8 cellular contexts compared by ENCODE assay signal in the genomic region with DNA sequence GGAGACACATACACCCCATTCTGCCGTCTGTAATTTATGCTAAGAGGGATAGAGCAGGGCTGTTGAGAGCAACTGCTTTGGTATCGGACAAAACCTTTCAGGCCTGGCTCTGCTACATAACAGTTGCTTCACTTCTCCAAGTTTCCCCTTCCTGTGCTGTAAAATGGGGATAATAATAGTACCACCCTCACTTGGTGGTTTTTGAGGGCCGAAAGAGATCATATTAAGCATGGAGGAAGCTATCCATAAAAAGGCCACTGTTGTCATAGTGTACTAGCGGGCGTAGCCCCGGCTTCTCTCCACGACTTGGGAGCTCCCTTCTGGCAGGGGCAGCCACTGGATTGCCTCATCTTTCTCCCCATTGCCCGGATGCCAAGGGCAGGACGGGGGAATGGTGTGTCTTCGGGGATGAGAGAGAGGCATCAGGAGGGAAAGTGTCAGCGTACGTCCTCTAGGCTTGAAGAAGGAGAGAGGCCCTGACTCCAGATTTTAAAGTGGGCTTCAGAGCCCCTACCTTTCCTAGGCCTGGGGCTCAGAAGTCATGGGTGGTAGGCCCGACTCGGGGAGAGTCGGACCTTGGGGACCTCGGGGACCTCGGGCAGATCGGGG. TPM values are rescaled to one million over a fixed set of nuclear protein-coding genes. Genes with fewer than 3 reads are reported as not detected.
DNase-seq lines count a peak whose midpoint lies in the region; ATAC-seq and TF ChIP-seq lines count a peak whose summit lies in the region.

No MANE protein-coding gene starts in this region.

- H3K4me1 ChIP-seq in thyroid gland = peaks cover 44 to 63% of the 10 kb centered on the region in 2 donors

- peaks cover 7% of the 10 kb centered on the region for H3K27me3 Mint-ChIP-seq in activated CD8-positive, alpha-beta memory T cell treated with anti-CD3 and anti-CD28 coated beads, Interleukin-2, amount 10 ng/mL, durations not matched to agents 7 days and 5 days
- no peaks in the 10 kb centered on the region for H3K27me3 Mint-ChIP-seq in activated naive CD8-positive, alpha-beta T cell

- peaks cover 12% of the 10 kb centered on the region for H3K4me1 Mint-ChIP-seq in activated CD8-positive, alpha-beta memory T cell treated with anti-CD3 and anti-CD28 coated beads, Interleukin-2, amount 10 ng/mL, durations not matched to agents 7 days and 5 days
- peaks cover 24% of the 10 kb centered on the region for H3K4me1 Mint-ChIP-seq in activated naive CD8-positive, alpha-beta T cell (ENCODE audit: low read depth)

- ATAC-seq in activated CD8-positive, alpha-beta memory T cell treated with anti-CD3 and anti-CD28 coated beads, Interleukin-2, amount 10 ng/mL, durations not matched to agents 7 days and 5 days = no peak
- ATAC-seq in GM19324 (IDR thresholded peaks at IDR 0.05; ENCODE audit: low FRiP score, unreplicated experiment) = no peak
- no peak for ATAC-seq in GM18870 (IDR thresholded peaks at IDR 0.05; ENCODE audit: unreplicated experiment)

- H3K4me3 ChIP-seq in thyroid gland (replicated peaks in 1 of 3) = no peak overlapping the region

- H3K27me3 ChIP-seq in layer of hippocampus (ENCODE audit: control insufficient read depth, insufficient read depth, low read length) = no peaks in the 10 kb centered on the region
- no peaks in the 10 kb centered on the region for H3K27me3 ChIP-seq in thyroid gland

- H3K36me3 Mint-ChIP-seq in activated CD8-positive, alpha-beta memory T cell treated with anti-CD3 and anti-CD28 coated beads, Interleukin-2, amount 10 ng/mL, durations not matched to agents 7 days and 5 days = no peaks in the 10 kb centered on the region
- H3K36me3 Mint-ChIP-seq in activated naive CD8-positive, alpha-beta T cell = peaks cover 2% of the 10 kb centered on the region

- H3K27ac Mint-ChIP-seq in activated CD8-positive, alpha-beta memory T cell treated with anti-CD3 and anti-CD28 coated beads, Interleukin-2, amount 10 ng/mL, durations not matched to agents 7 days and 5 days = no peak overlapping the region
- H3K27ac Mint-ChIP-seq in activated naive CD8-positive, alpha-beta T cell = peak overlapping the region; percentile 93

- DNase-seq in activated CD8-positive, alpha-beta memory T cell treated with anti-CD3 and anti-CD28 coated beads, Interleukin-2, amount 10 ng/mL, durations not matched to agents 7 days and 5 days = no peak
- no peak for DNase-seq in activated CD8-positive, alpha-beta memory T cell treated with anti-CD3 and anti-CD28 coated beads for 24 hours
- no peak for DNase-seq in thyroid gland
- no peak for DNase-seq in DMS79 (lab: John Stamatoyannopoulos, UW)

- intact Hi-C loops in thyroid gland (cut with DNase I) = no loop called here

- no peak for TF ChIP-seq CTCF in thyroid gland (IDR thresholded peaks at IDR 0.05)

- no peaks in the 10 kb centered on the region for H3K9me3 ChIP-seq in thyroid gland

- no peak for TF ChIP-seq POLR2A in thyroid gland (IDR thresholded peaks at IDR 0.05)

- H3K9me3 Mint-ChIP-seq in activated CD8-positive, alpha-beta memory T cell treated with anti-CD3 and anti-CD28 coated beads, Interleukin-2, amount 10 ng/mL, durations not matched to agents 7 days and 5 days (ENCODE audit: low read depth) = no peaks in the 10 kb centered on the region
- no peaks in the 10 kb centered on the region for H3K9me3 Mint-ChIP-seq in activated naive CD8-positive, alpha-beta T cell (ENCODE audit: low read depth)

- peak overlapping the region; percentile 85 for H3K4me3 Mint-ChIP-seq in activated CD8-positive, alpha-beta memory T cell treated with anti-CD3 and anti-CD28 coated beads, Interleukin-2, amount 10 ng/mL, durations not matched to agents 7 days and 5 days
- H3K4me3 Mint-ChIP-seq in activated naive CD8-positive, alpha-beta T cell = peak overlapping the region; percentile 95

- no peaks in the 10 kb centered on the region for H3K36me3 ChIP-seq in thyroid gland

- H3K27ac ChIP-seq in layer of hippocampus (ENCODE audit: low read depth, low read length) (peak overlapping the region; percentile 27), thyroid gland (peak overlapping the region in 2 of 3 donors; percentile 37 to 56)

- CTCF ChIA-PET in activated CD8-positive, alpha-beta memory T cell treated with anti-CD3 and anti-CD28 coated beads, Interleukin-2, amount 10 ng/mL, durations not matched to agents 7 days and 5 days (lab: Charles Lee) = interaction anchor here (1.8 to 3.0 kb wide), 2 partner anchors 20 to 35 kb away, joined by 6 to 17 read pairs; no protein-coding TSS in a partner anchor

- 57 to 62% methylated on average over 12 to 18 of the region's 18 CpGs for WGBS in thyroid gland, 2 donors

RNA-seq across cellular contexts. Expression of gene MFSD2A, which starts 0.6 kb away (rescaled TPM):
- total RNA-seq in activated CD8-positive, alpha-beta memory T cell treated with anti-CD3 and anti-CD28 coated beads, Interleukin-2, amount 10 ng/mL, durations not matched to agents 7 days and 5 days = 1 to 10 TPM; 2.9 to 7.0 TPM
- 10 to 100 TPM in 2 of 4 donors, 1 to 10 TPM in 2; 8.9 to 60.8 (median 16.5) TPM for total RNA-seq in thyroid gland

RNA-seq across cellular contexts. Expression of gene MYCL, which starts 52.6 kb away (rescaled TPM):
- total RNA-seq in activated CD8-positive, alpha-beta memory T cell treated with anti-CD3 and anti-CD28 coated beads, Interleukin-2, amount 10 ng/mL, durations not matched to agents 7 days and 5 days = under 1 TPM; 0.12 to 0.26 TPM
- total RNA-seq in thyroid gland = 1 to 10 TPM; 1.4 to 3.9 (median 3.5) TPM
